Comparison of ENCODE assay signal across 1 cellular context in the genomic region with DNA sequence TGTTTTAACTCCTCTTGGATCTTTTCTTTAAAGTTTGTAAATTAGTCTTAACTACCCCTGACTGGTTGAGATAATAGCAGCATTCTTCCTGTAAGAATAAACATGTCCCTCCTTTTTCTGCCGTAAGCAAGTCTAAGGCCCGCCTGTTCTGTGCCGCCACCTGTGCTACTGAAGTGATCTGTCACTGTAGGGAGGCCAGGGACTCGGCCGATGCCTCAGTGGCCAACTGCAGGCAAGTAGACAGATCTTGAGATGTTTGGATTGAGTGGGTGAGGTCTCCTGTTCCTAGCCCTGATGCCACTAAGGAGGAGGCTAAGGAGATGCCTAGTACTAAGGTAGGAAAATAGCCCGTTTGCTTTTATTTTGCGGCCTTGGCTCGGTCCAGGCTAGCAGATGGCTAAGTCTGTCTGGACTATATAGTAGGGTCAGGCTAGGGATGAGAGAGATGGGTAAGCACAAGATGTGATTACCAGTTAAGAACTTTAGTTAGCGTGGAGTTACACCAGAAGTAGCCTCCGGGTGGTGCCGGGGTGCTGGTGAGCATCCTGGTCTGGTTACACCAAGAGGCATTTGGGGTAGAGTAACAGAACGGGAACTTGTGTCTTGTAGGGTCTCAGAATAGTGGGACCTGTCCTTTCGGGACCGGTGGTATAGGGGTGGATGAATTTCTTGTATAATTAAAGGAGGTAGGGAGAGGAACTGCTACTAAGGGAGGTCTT.
TF ChIP-seq lines count a peak whose summit lies in the region.

No MANE protein-coding gene starts in this region.

TF ChIP-seq in HCT116, 20 proteins besides CTCF, POLR2A, EP300 and RAD21:
- TF ChIP-seq, protein P1, sequence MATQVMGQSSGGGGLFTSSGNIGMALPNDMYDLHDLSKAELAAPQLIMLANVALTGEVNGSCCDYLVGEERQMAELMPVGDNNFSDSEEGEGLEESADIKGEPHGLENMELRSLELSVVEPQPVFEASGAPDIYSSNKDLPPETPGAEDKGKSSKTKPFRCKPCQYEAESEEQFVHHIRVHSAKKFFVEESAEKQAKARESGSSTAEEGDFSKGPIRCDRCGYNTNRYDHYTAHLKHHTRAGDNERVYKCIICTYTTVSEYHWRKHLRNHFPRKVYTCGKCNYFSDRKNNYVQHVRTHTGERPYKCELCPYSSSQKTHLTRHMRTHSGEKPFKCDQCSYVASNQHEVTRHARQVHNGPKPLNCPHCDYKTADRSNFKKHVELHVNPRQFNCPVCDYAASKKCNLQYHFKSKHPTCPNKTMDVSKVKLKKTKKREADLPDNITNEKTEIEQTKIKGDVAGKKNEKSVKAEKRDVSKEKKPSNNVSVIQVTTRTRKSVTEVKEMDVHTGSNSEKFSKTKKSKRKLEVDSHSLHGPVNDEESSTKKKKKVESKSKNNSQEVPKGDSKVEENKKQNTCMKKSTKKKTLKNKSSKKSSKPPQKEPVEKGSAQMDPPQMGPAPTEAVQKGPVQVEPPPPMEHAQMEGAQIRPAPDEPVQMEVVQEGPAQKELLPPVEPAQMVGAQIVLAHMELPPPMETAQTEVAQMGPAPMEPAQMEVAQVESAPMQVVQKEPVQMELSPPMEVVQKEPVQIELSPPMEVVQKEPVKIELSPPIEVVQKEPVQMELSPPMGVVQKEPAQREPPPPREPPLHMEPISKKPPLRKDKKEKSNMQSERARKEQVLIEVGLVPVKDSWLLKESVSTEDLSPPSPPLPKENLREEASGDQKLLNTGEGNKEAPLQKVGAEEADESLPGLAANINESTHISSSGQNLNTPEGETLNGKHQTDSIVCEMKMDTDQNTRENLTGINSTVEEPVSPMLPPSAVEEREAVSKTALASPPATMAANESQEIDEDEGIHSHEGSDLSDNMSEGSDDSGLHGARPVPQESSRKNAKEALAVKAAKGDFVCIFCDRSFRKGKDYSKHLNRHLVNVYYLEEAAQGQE (IDR thresholded peaks at IDR 0.05; ENCODE audit: low read depth) = no peak
- no peak for TF ChIP-seq SIN3A (IDR thresholded peaks at IDR 0.05; ENCODE audit: low read depth)
- no peak for TF ChIP-seq CBX3 (IDR thresholded peaks at IDR 0.05; ENCODE audit: low read depth)
- no peak for TF ChIP-seq ELF1 (IDR thresholded peaks at IDR 0.05; ENCODE audit: borderline replicate concordance, low read depth)
- no peak for TF ChIP-seq EZH2phosphoT487 (IDR thresholded peaks at IDR 0.05; ENCODE audit: borderline replicate concordance)
- no peak for TF ChIP-seq ZNF274 (IDR thresholded peaks at IDR 0.05; ENCODE audit: low read depth, low read length)
- TF ChIP-seq SRF (IDR thresholded peaks at IDR 0.05; ENCODE audit: low read depth) = no peak
- no peak for TF ChIP-seq JUND (IDR thresholded peaks at IDR 0.05)
- TF ChIP-seq FOSL1 (IDR thresholded peaks at IDR 0.05; ENCODE audit: low read depth) = no peak
- TF ChIP-seq, protein P2, sequence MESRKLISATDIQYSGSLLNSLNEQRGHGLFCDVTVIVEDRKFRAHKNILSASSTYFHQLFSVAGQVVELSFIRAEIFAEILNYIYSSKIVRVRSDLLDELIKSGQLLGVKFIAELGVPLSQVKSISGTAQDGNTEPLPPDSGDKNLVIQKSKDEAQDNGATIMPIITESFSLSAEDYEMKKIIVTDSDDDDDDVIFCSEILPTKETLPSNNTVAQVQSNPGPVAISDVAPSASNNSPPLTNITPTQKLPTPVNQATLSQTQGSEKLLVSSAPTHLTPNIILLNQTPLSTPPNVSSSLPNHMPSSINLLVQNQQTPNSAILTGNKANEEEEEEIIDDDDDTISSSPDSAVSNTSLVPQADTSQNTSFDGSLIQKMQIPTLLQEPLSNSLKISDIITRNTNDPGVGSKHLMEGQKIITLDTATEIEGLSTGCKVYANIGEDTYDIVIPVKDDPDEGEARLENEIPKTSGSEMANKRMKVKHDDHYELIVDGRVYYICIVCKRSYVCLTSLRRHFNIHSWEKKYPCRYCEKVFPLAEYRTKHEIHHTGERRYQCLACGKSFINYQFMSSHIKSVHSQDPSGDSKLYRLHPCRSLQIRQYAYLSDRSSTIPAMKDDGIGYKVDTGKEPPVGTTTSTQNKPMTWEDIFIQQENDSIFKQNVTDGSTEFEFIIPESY (IDR thresholded peaks at IDR 0.05; ENCODE audit: extremely low read depth, insufficient replicate concordance, low read length) = no peak
- no peak for TF ChIP-seq TCF7L2 (IDR thresholded peaks at IDR 0.05; ENCODE audit: borderline replicate concordance, extremely low read depth, insufficient read depth, insufficient read length)
- TF ChIP-seq, protein P3, sequence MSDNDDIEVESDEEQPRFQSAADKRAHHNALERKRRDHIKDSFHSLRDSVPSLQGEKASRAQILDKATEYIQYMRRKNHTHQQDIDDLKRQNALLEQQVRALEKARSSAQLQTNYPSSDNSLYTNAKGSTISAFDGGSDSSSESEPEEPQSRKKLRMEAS (IDR thresholded peaks at IDR 0.05) = no peak
- no peak for TF ChIP-seq POLR2AphosphoS5 (IDR thresholded peaks at IDR 0.05; ENCODE audit: low read depth, low read length)
